Comparison of ENCODE assay signal across 26 cellular contexts in the genomic region with DNA sequence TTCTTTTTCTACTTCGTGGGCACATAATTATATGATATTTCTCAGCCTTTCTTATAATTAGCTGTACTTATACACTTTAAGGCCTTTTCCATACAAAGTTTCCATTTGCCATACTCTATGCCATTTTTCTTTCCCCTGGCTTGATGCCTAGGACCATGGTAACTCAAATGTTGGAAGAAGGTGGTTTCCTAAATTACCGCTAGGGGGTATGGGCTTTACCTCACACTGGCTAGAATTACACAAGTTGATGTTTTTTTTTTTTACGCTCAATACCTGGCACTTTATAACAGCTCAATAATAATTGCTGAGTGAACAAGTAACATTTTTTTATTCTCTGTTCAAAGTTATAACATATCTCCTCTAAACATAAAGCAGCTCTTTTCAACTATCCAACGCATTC.
A peak's percentile ranks its signal among the peaks of the same experiment; 100 is the strongest.
DNase-seq lines count a peak whose midpoint lies in the region; ATAC-seq, FAIRE-seq and TF ChIP-seq lines count a peak whose summit lies in the region.
"Had no signal": no experiment of that assay in that cellular context is flagged by ENCODE, and none has a peak within 500 bp of the region (broad histone marks: within the 10 kb centered on the region; RNA-seq: fewer than 3 reads in every experiment).

No MANE protein-coding gene starts in this region.

- H3K9me2 ChIP-seq in OCI-LY1 (ENCODE audit: low read depth, low read length) = no peaks in the 10 kb centered on the region

- H3K9me3 ChIP-seq in HepG2 (ENCODE audit: low read length) (peaks cover 73% of the 10 kb centered on the region), right lobe of liver (no peaks in the 10 kb centered on the region), OCI-LY1 (ENCODE audit: low read length) (no peaks in the 10 kb centered on the region)
- H3K9me3 ChIP-seq: BLaER1, MG63, SJCRH30 had no signal

- peaks cover 3% of the 10 kb centered on the region for H3K4me1 Mint-ChIP-seq in glutamatergic neuron (ENCODE audit: low read depth, unreplicated experiment)
- H3K4me1 Mint-ChIP-seq in activated T-cell treated with anti-CD3 and anti-CD28 coated beads, Interleukin-2, amount 50 U/mL, for 4 hours (ENCODE audit: low read depth) = no peaks in the 10 kb centered on the region
- H3K4me1 Mint-ChIP-seq in activated T-helper 2 cell treated with anti-CD3 and anti-CD28 coated beads, Interferon-gamma antibody, Interleukin-2, Interleukin-4, amounts not matched to agents 10 μg/mL and 5 μg/mL and 100 μg/mL, durations not matched to agents 14 hours and 24 hours and 36 hours (ENCODE audit: low read depth) = no peaks in the 10 kb centered on the region
- H3K4me1 Mint-ChIP-seq: CD8-positive, alpha-beta memory T cell had no signal

- H3K27me3 ChIP-seq in HepG2 (ENCODE audit: control insufficient read depth in 1 of 2, insufficient read depth in 2 of 2, low read length in 2 of 2) (no peaks in the 10 kb centered on the region), right lobe of liver (no peaks in the 10 kb centered on the region), OCI-LY1 (ENCODE audit: insufficient read depth, low read length) (no peaks in the 10 kb centered on the region)
- H3K27me3 ChIP-seq: BLaER1, MG63, SJCRH30 had no signal

- H3K9ac ChIP-seq in HepG2 (ENCODE audit: insufficient read depth, low read depth, low read length) (no peak overlapping the region), OCI-LY1 (ENCODE audit: low read length) (no peak overlapping the region)
- H3K9ac ChIP-seq: BLaER1 had no signal

- H3K4me1 ChIP-seq in HepG2 (ENCODE audit: insufficient read depth, low read length) (no peaks in the 10 kb centered on the region), right lobe of liver (no peaks in the 10 kb centered on the region), OCI-LY1 (ENCODE audit: insufficient read depth, low read length, severe bottlenecking) (peaks cover 5% of the 10 kb centered on the region)
- H3K4me1 ChIP-seq: BLaER1, SJCRH30 had no signal

- H3F3A ChIP-seq in OCI-LY1 (ENCODE audit: insufficient read depth, low read length) = no peaks in the 10 kb centered on the region

- POLR2A ChIA-PET in HepG2 (lab: Yijun Ruan, JAX) = no interaction called here

- WGBS in HepG2 (ENCODE audit: low lambda C conversion rate) = 15% methylated on average over 4 of the region's 4 CpGs
- 46% methylated on average over 4 of the region's 4 CpGs for WGBS in right lobe of liver (ENCODE audit: insufficient coverage, low coverage, low lambda C conversion rate, missing lambda C conversion rate)

- peak; percentile 53; the same call in 2 of the 3 replicates for ATAC-seq in HepG2
- ATAC-seq in right lobe of liver = no peak
- no peak for ATAC-seq in activated T-cell treated with anti-CD3 and anti-CD28 coated beads, Interleukin-2, amount 50 U/mL, for 4 hours
- ATAC-seq: GM12878, K562 had no signal

- H4K20me1 ChIP-seq in HepG2 (ENCODE audit: insufficient read depth, low read length) (no peaks in the 10 kb centered on the region), OCI-LY1 (ENCODE audit: insufficient read depth, low read length) (no peaks in the 10 kb centered on the region)
- H4K20me1 ChIP-seq: BLaER1 had no signal

- TF ChIP-seq CTCF in HepG2 (CRISPR knock-in tag; IDR thresholded peaks at IDR 0.05) = 0 out of 2 replicates have a peak, but pooled peaks have one; percentile 5
- no peak for TF ChIP-seq CTCF in right lobe of liver (IDR thresholded peaks at IDR 0.05)
- TF ChIP-seq CTCF in OCI-LY1 (IDR thresholded peaks at IDR 0.05; ENCODE audit: low read length) = peak; percentile 42; the same call in 1 of the 2 replicates
- TF ChIP-seq CTCF in glutamatergic neuron (IDR thresholded peaks at IDR 0.05; ENCODE audit: partially characterized antibody, unreplicated experiment) = peak; percentile 36
- TF ChIP-seq CTCF in D721Med (IDR thresholded peaks at IDR 0.05; ENCODE audit: insufficient read depth, missing control alignments) = no peak

- DNase-seq in HepG2 (ENCODE audit: low spot score) (peak; percentile 16), right lobe of liver (no peak), glutamatergic neuron (no peak), D721Med (ENCODE audit: insufficient read length, low spot score) (no peak), NCI-H524 treated with DMSO at 0.1 percent for 48 hours (lab: John Stamatoyannopoulos, UW) (no peak)
- no peak for DNase-seq in activated T-cell treated with anti-CD3 and anti-CD28 coated beads, Interleukin-2, amount 50 U/mL, for 4 hours
- no peak for DNase-seq in activated T-helper 2 cell treated with anti-CD3 and anti-CD28 coated beads, Interferon-gamma antibody, Interleukin-2, Interleukin-4, amounts not matched to agents 10 μg/mL and 5 μg/mL and 100 μg/mL, durations not matched to agents 14 hours and 24 hours and 36 hours (ENCODE audit: low spot score)
- DNase-seq: 8988T; CD8-positive, alpha-beta memory T cell; DMS79 treated with DMSO at 0.1 percent for 48 hours; MG63; NCI-H1092 treated with DMSO at 0.1 percent for 48 hours; NCI-H187 treated with DMSO at 0.1 percent for 48 hours; NCI-H446; NK-92 treated with Interleukin-12 subunit alpha and Interleukin-12 subunit beta, amount 100 ng/mL, for 24 hours; PC-9; SJCRH30; SW 1271 had no signal

- CTCF ChIA-PET in HepG2 (lab: Yijun Ruan, JAX; ENCODE audit: low intra/inter-chr PET ratio, low total read pairs) = no interaction called here

- TF ChIP-seq POLR2A in HepG2 (IDR thresholded peaks at IDR 0.05; ENCODE audit: insufficient read depth in 1 of 2, low read depth in 2 of 2, low read length in 2 of 2) = no peak
- no peak for TF ChIP-seq POLR2A in right lobe of liver (IDR thresholded peaks at IDR 0.05)

- no peak overlapping the region for H3K4me3 Mint-ChIP-seq in glutamatergic neuron (ENCODE audit: unreplicated experiment)
- no peak overlapping the region for H3K4me3 Mint-ChIP-seq in activated T-cell treated with anti-CD3 and anti-CD28 coated beads, Interleukin-2, amount 50 U/mL, for 4 hours
- H3K4me3 Mint-ChIP-seq in activated T-helper 2 cell treated with anti-CD3 and anti-CD28 coated beads, Interferon-gamma antibody, Interleukin-2, Interleukin-4, amounts not matched to agents 10 μg/mL and 5 μg/mL and 100 μg/mL, durations not matched to agents 14 hours and 24 hours and 36 hours (ENCODE audit: low read depth) = no peak overlapping the region
- H3K4me3 Mint-ChIP-seq: CD8-positive, alpha-beta memory T cell had no signal

- no peak overlapping the region for H3K27ac ChIP-seq in HepG2 (ENCODE audit: extremely low read length, insufficient read depth, low read length)
- no peak overlapping the region for H3K27ac ChIP-seq in right lobe of liver
- H3K27ac ChIP-seq in OCI-LY1 (ENCODE audit: low read depth, low read length, poor library complexity, severe bottlenecking) = no peak overlapping the region
- H3K27ac ChIP-seq: BLaER1, HL-60, PC-9, SJCRH30 had no signal

- H3K36me3 ChIP-seq in HepG2 (replicated peaks in 1 of 2; ENCODE audit: control insufficient read depth in 1 of 2, insufficient read depth in 2 of 2, low read length in 2 of 2) (no peaks in the 10 kb centered on the region), right lobe of liver (no peaks in the 10 kb centered on the region), OCI-LY1 (ENCODE audit: insufficient read depth, low read length) (no peaks in the 10 kb centered on the region)
- H3K36me3 ChIP-seq: BLaER1, MG63, SJCRH30 had no signal

- H3K27ac Mint-ChIP-seq in glutamatergic neuron (ENCODE audit: unreplicated experiment) = no peak overlapping the region
- no peak overlapping the region for H3K27ac Mint-ChIP-seq in activated T-helper 2 cell treated with anti-CD3 and anti-CD28 coated beads, Interferon-gamma antibody, Interleukin-2, Interleukin-4, amounts not matched to agents 10 μg/mL and 5 μg/mL and 100 μg/mL, durations not matched to agents 14 hours and 24 hours and 36 hours
- H3K27ac Mint-ChIP-seq: CD8-positive, alpha-beta memory T cell had no signal

- H3K4me3 ChIP-seq in HepG2 (replicated peaks in 1 of 3; ENCODE audit: insufficient read depth in 1 of 3, low read depth in 2 of 3, low read length in 3 of 3) = no peak overlapping the region
- H3K4me3 ChIP-seq in right lobe of liver = no peak overlapping the region
- no peak overlapping the region for H3K4me3 ChIP-seq in OCI-LY1 (ENCODE audit: low read depth, low read length, poor library complexity, severe bottlenecking)
- H3K4me3 ChIP-seq: BLaER1, GM12878, K562, MG63, PC-9, SJCRH30 had no signal

- no peak for TF ChIP-seq RAD21 in HepG2 (CRISPR knock-in tag; IDR thresholded peaks at IDR 0.05)

- no peaks in the 10 kb centered on the region for H3K36me3 Mint-ChIP-seq in glutamatergic neuron (ENCODE audit: unreplicated experiment)
- H3K36me3 Mint-ChIP-seq in activated T-cell treated with anti-CD3 and anti-CD28 coated beads, Interleukin-2, amount 50 U/mL, for 4 hours (ENCODE audit: insufficient read depth) = no peaks in the 10 kb centered on the region
- H3K36me3 Mint-ChIP-seq in activated T-helper 2 cell treated with anti-CD3 and anti-CD28 coated beads, Interferon-gamma antibody, Interleukin-2, Interleukin-4, amounts not matched to agents 10 μg/mL and 5 μg/mL and 100 μg/mL, durations not matched to agents 14 hours and 24 hours and 36 hours (ENCODE audit: low read depth) = no peaks in the 10 kb centered on the region
- H3K36me3 Mint-ChIP-seq: CD8-positive, alpha-beta memory T cell had no signal

- H3K9me3 Mint-ChIP-seq in glutamatergic neuron (ENCODE audit: unreplicated experiment) = no peaks in the 10 kb centered on the region
- no peaks in the 10 kb centered on the region for H3K9me3 Mint-ChIP-seq in activated T-cell treated with anti-CD3 and anti-CD28 coated beads, Interleukin-2, amount 50 U/mL, for 4 hours
- peaks cover 9% of the 10 kb centered on the region for H3K9me3 Mint-ChIP-seq in activated T-helper 2 cell treated with anti-CD3 and anti-CD28 coated beads, Interferon-gamma antibody, Interleukin-2, Interleukin-4, amounts not matched to agents 10 μg/mL and 5 μg/mL and 100 μg/mL, durations not matched to agents 14 hours and 24 hours and 36 hours

- H3K79me2 ChIP-seq in HepG2 (ENCODE audit: insufficient read depth, low read length) (no peaks in the 10 kb centered on the region), OCI-LY1 (ENCODE audit: insufficient read depth, low read length) (no peaks in the 10 kb centered on the region)

- TF ChIP-seq EP300 in HepG2 (IDR thresholded peaks at IDR 0.05; ENCODE audit: low read depth in 2 of 2, low read length in 2 of 2) (no peak), HepG2 (CRISPR knock-in tag; IDR thresholded peaks at IDR 0.05; ENCODE audit: borderline replicate concordance) (no peak)

- H3K4me2 ChIP-seq in HepG2 (ENCODE audit: low read depth, low read length) = no peak overlapping the region
- H3K4me2 ChIP-seq in OCI-LY1 (ENCODE audit: low read length) = no peak overlapping the region
- H3K4me2 ChIP-seq: BLaER1, PC-9 had no signal

- intact Hi-C loops in HepG2 (cut with micrococcal nuclease; ENCODE audit: unreplicated experiment) (no loop called here), right lobe of liver (cut with DNase I) (no loop called here)
- intact Hi-C loops in activated T-helper 2 cell treated with anti-CD3 and anti-CD28 coated beads, Interferon-gamma antibody, Interleukin-2, Interleukin-4, amounts not matched to agents 10 μg/mL and 5 μg/mL and 100 μg/mL, durations not matched to agents 14 hours and 24 hours and 36 hours (cut with micrococcal nuclease) = no loop called here

- FAIRE-seq in HepG2 (lab: Jason Lieb, UNC) = no peak
- no peak for FAIRE-seq in D721Med (lab: Jason Lieb, UNC)
- FAIRE-seq: G401.6, GM12878, GM18507, H54, K562 had no signal

- no peaks in the 10 kb centered on the region for H3K27me3 Mint-ChIP-seq in glutamatergic neuron (ENCODE audit: unreplicated experiment)
- H3K27me3 Mint-ChIP-seq in activated T-cell treated with anti-CD3 and anti-CD28 coated beads, Interleukin-2, amount 50 U/mL, for 4 hours (ENCODE audit: low read depth) = no peaks in the 10 kb centered on the region
- no peaks in the 10 kb centered on the region for H3K27me3 Mint-ChIP-seq in activated T-helper 2 cell treated with anti-CD3 and anti-CD28 coated beads, Interferon-gamma antibody, Interleukin-2, Interleukin-4, amounts not matched to agents 10 μg/mL and 5 μg/mL and 100 μg/mL, durations not matched to agents 14 hours and 24 hours and 36 hours (ENCODE audit: low read depth)
- H3K27me3 Mint-ChIP-seq: CD8-positive, alpha-beta memory T cell had no signal

- no peak overlapping the region for H2AFZ ChIP-seq in HepG2 (ENCODE audit: low read length)
- H2AFZ ChIP-seq in OCI-LY1 (ENCODE audit: low read length) = no peak overlapping the region
- H2AFZ ChIP-seq: PC-9 had no signal

- in situ Hi-C loops in HepG2 (cut with HindIII; ENCODE audit: extremely low pct_ligation_motif_present, low pct_unique_long_range_greater_than_20kb) = no loop called here

- BruUV-seq in HepG2 (replicated peaks; lab: Mats Ljungman, UMichigan) = no TSS peak

Comparison
In these comparisons a context has a peak if more than half of its experiments do, and no peak if none do; other contexts are left out.
1. CTCF ChIP-seq: peak in HepG2 (single experiment), OCI-LY1 (single experiment) and glutamatergic neuron (single experiment); none in right lobe of liver (0 of 4) and D721Med (single experiment).